ENCODE assay signal across 1 cellular context in the genomic region with DNA sequence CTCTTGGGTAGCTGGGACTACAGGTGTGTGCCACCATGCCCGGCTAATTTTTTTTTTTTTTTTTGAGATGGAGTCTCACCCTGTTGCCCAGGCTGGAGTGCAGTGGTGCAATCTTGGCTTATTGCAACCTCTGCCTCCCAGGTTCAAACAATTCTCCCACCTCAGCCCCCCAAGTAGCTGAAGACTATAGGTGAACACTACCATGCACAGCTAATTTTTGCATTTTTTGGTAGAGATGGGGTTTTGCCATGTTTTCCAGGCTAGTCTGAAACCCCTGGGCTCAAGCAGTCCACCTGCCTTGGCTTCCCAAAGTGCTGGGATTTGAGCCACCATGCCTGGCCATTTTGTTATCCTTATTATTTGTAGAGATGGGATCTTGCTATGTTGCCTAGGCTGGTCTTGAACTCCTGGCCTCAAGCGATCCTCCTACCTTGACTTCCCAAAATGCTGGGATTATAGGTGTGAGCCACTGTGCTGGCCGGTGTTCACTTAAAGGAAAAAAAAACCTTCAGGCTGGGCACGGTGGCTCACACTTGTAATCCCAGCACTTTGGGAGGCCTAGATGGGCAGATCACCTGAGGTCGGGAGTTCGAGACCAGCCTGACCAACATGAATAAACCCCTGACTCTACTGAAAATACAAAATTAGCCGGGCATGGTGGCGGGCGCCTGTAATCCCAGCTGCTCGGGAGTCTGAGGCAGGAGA.
TF ChIP-seq lines count a peak whose summit lies in the region.
"Not testable (repeated sequence)": the region's sequence is repeated elsewhere in the genome, so short reads cannot be mapped to it uniquely, and the experiment has no call there.

No MANE protein-coding gene starts in this region.

TF ChIP-seq in K562, 482 proteins besides CTCF, POLR2A, EP300 and RAD21:
- TF ChIP-seq, protein P1, sequence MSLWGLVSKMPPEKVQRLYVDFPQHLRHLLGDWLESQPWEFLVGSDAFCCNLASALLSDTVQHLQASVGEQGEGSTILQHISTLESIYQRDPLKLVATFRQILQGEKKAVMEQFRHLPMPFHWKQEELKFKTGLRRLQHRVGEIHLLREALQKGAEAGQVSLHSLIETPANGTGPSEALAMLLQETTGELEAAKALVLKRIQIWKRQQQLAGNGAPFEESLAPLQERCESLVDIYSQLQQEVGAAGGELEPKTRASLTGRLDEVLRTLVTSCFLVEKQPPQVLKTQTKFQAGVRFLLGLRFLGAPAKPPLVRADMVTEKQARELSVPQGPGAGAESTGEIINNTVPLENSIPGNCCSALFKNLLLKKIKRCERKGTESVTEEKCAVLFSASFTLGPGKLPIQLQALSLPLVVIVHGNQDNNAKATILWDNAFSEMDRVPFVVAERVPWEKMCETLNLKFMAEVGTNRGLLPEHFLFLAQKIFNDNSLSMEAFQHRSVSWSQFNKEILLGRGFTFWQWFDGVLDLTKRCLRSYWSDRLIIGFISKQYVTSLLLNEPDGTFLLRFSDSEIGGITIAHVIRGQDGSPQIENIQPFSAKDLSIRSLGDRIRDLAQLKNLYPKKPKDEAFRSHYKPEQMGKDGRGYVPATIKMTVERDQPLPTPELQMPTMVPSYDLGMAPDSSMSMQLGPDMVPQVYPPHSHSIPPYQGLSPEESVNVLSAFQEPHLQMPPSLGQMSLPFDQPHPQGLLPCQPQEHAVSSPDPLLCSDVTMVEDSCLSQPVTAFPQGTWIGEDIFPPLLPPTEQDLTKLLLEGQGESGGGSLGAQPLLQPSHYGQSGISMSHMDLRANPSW (CRISPR knock-in tag; IDR thresholded peaks at IDR 0.05), result 0 out of 2 replicates have a peak, but pooled peaks have one; percentile 59
- TF ChIP-seq, protein P2, sequence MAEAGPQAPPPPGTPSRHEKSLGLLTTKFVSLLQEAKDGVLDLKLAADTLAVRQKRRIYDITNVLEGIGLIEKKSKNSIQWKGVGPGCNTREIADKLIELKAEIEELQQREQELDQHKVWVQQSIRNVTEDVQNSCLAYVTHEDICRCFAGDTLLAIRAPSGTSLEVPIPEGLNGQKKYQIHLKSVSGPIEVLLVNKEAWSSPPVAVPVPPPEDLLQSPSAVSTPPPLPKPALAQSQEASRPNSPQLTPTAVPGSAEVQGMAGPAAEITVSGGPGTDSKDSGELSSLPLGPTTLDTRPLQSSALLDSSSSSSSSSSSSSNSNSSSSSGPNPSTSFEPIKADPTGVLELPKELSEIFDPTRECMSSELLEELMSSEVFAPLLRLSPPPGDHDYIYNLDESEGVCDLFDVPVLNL (CRISPR knock-in tag; IDR thresholded peaks at IDR 0.05; ENCODE audit: low read depth), result 0 out of 2 replicates have a peak, but pooled peaks have one; percentile 28
- TF ChIP-seq, protein P3, sequence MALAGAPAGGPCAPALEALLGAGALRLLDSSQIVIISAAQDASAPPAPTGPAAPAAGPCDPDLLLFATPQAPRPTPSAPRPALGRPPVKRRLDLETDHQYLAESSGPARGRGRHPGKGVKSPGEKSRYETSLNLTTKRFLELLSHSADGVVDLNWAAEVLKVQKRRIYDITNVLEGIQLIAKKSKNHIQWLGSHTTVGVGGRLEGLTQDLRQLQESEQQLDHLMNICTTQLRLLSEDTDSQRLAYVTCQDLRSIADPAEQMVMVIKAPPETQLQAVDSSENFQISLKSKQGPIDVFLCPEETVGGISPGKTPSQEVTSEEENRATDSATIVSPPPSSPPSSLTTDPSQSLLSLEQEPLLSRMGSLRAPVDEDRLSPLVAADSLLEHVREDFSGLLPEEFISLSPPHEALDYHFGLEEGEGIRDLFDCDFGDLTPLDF (CRISPR knock-in tag; IDR thresholded peaks at IDR 0.05), result 0 out of 2 replicates have a peak, but pooled peaks have one; percentile 21
- TF ChIP-seq, protein P4, sequence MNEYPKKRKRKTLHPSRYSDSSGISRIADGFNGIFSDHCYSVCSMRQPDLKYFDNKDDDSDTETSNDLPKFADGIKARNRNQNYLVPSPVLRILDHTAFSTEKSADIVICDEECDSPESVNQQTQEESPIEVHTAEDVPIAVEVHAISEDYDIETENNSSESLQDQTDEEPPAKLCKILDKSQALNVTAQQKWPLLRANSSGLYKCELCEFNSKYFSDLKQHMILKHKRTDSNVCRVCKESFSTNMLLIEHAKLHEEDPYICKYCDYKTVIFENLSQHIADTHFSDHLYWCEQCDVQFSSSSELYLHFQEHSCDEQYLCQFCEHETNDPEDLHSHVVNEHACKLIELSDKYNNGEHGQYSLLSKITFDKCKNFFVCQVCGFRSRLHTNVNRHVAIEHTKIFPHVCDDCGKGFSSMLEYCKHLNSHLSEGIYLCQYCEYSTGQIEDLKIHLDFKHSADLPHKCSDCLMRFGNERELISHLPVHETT (CRISPR knock-in tag; conservative IDR thresholded peaks at IDR 0.05 in 1 of 2, IDR thresholded peaks at IDR 0.05 in 1 of 2), result peak in 1 of 2 experiments; percentile 51; a peak in 1 of 4 replicates
- TF ChIP-seq IRF2 (CRISPR knock-in tag; IDR thresholded peaks at IDR 0.05), result 0 out of 2 replicates have a peak, but pooled peaks have one; percentile 33
- TF ChIP-seq, protein P5, sequence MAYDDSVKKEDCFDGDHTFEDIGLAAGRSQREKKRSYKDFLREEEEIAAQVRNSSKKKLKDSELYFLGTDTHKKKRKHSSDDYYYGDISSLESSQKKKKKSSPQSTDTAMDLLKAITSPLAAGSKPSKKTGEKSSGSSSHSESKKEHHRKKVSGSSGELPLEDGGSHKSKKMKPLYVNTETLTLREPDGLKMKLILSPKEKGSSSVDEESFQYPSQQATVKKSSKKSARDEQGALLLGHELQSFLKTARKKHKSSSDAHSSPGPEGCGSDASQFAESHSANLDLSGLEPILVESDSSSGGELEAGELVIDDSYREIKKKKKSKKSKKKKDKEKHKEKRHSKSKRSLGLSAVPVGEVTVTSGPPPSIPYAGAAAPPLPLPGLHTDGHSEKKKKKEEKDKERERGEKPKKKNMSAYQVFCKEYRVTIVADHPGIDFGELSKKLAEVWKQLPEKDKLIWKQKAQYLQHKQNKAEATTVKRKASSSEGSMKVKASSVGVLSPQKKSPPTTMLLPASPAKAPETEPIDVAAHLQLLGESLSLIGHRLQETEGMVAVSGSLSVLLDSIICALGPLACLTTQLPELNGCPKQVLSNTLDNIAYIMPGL (CRISPR knock-in tag; IDR thresholded peaks at IDR 0.05), result peak; percentile 47; the same call in 1 of the 2 replicates
- TF ChIP-seq, protein P6, sequence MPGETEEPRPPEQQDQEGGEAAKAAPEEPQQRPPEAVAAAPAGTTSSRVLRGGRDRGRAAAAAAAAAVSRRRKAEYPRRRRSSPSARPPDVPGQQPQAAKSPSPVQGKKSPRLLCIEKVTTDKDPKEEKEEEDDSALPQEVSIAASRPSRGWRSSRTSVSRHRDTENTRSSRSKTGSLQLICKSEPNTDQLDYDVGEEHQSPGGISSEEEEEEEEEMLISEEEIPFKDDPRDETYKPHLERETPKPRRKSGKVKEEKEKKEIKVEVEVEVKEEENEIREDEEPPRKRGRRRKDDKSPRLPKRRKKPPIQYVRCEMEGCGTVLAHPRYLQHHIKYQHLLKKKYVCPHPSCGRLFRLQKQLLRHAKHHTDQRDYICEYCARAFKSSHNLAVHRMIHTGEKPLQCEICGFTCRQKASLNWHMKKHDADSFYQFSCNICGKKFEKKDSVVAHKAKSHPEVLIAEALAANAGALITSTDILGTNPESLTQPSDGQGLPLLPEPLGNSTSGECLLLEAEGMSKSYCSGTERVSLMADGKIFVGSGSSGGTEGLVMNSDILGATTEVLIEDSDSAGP (CRISPR knock-in tag; IDR thresholded peaks at IDR 0.05), result 0 out of 2 replicates have a peak, but pooled peaks have one; percentile 41
- TF ChIP-seq CHCHD3 (CRISPR knock-in tag; IDR thresholded peaks at IDR 0.05), result peak; percentile 83; the same call in 1 of the 2 replicates
- TF ChIP-seq MED1 (CRISPR knock-in tag; IDR thresholded peaks at IDR 0.05; ENCODE audit: borderline replicate concordance), result peak; percentile 68; the same call in 1 of the 2 replicates
- not testable (repeated sequence) for TF ChIP-seq BRCA1 (IDR thresholded peaks at IDR 0.05)
- peak; percentile 9; the same call in 1 of the 2 replicates for TF ChIP-seq BRCA1 (CRISPR knock-in tag; IDR thresholded peaks at IDR 0.05)
- 0 out of 2 replicates have a peak, but pooled peaks have one; percentile 14 for TF ChIP-seq ZFX (CRISPR knock-in tag; IDR thresholded peaks at IDR 0.05)
- TF ChIP-seq TGIF2 (CRISPR knock-in tag; IDR thresholded peaks at IDR 0.05), result 0 out of 2 replicates have a peak, but pooled peaks have one; percentile 41
- TF ChIP-seq ZNF282 (CRISPR knock-in tag; IDR thresholded peaks at IDR 0.05), result peak; percentile 77
TF ChIP-seq in K562: peak in this region for 13; not testable (repeated sequence) for 469.
